In the genomic region with DNA sequence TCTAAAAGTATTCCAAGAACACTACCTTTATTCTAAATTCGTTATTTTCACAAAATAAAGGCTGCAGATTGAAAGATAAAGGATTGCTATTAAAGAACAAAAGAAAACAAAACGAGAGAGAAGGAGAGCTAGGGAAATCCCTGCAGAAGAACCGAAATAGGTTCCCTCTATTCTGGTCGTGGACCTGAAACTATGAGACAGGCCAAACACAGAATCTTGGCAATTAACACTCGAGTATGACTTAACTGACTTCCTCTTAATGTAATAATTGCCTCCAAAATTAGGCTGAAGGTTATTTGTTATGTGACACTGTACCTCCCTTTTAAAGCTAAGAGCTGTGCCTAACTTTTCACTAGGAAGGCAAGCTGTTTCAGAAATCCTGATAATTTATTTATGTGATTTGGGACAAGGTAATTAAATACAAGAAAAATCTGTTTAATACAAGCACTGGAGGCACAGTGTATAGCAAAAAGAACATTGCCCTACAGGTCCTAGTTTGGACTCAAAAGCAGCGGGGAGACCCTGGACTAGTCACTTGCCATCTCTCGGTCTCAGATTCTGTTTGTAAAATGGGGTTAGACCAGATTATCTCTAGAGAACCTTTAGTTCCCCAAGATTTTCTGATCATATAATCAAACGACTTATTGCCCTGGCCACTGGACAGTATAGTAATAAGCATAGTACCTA, we compare ENCODE assay signal across 18 cellular contexts. TPM values are rescaled to one million over a fixed set of nuclear protein-coding genes. Genes with fewer than 3 reads are reported as not detected.
DNase-seq lines count a peak whose midpoint lies in the region; ATAC-seq and TF ChIP-seq lines count a peak whose summit lies in the region.
"Had no signal": no experiment of that assay in that cellular context is flagged by ENCODE, and none has a peak within 500 bp of the region (broad histone marks: within the 10 kb centered on the region; RNA-seq: fewer than 3 reads in every experiment).

No MANE protein-coding gene starts in this region.

- peaks cover 20% of the 10 kb centered on the region for H3K4me1 Mint-ChIP-seq in activated T-cell treated with anti-CD3 and anti-CD28 coated beads, Interleukin-2, amount 50 U/mL, for 4 hours (ENCODE audit: low read depth)
- peaks cover 0 to 17% (median 3%) of the 10 kb centered on the region in 7 donors for H3K4me1 Mint-ChIP-seq in naive thymus-derived CD4-positive, alpha-beta T cell
- H3K4me1 Mint-ChIP-seq: endodermal cell had no signal

- H3K9me3 ChIP-seq in naive thymus-derived CD4-positive, alpha-beta T cell (ENCODE audit: control insufficient read depth in 2 of 3, low read length in 3 of 3): no peaks in the 10 kb centered on the region

- POLR2A ChIA-PET in naive thymus-derived CD4-positive, alpha-beta T cell (lab: Charles Lee): no interaction called here

- H3K36me3 ChIP-seq in naive thymus-derived CD4-positive, alpha-beta T cell (ENCODE audit: control insufficient read depth in 2 of 3, insufficient read depth in 3 of 3, low read length in 3 of 3): peaks cover 0 to 17% (median 0%) of the 10 kb centered on the region in 3 experiments

- no peaks in the 10 kb centered on the region for H3K27me3 Mint-ChIP-seq in activated T-cell treated with anti-CD3 and anti-CD28 coated beads, Interleukin-2, amount 50 U/mL, for 4 hours (ENCODE audit: low read depth)
- H3K27me3 Mint-ChIP-seq in naive thymus-derived CD4-positive, alpha-beta T cell: no peaks in the 10 kb centered on the region

- H3K4me3 ChIP-seq in naive thymus-derived CD4-positive, alpha-beta T cell (ENCODE audit: low read length): no peak overlapping the region
- no peak overlapping the region for H3K4me3 ChIP-seq in lower leg skin (ENCODE audit: low read depth, poor library complexity, severe bottlenecking)

- peaks cover 63% of the 10 kb centered on the region for H3K36me3 Mint-ChIP-seq in activated T-cell treated with anti-CD3 and anti-CD28 coated beads, Interleukin-2, amount 50 U/mL, for 4 hours (ENCODE audit: insufficient read depth)
- H3K36me3 Mint-ChIP-seq in naive thymus-derived CD4-positive, alpha-beta T cell: peaks cover 0 to 35% (median 28%) of the 10 kb centered on the region in 5 donors

- H3K4me3 Mint-ChIP-seq in activated T-cell treated with anti-CD3 and anti-CD28 coated beads, Interleukin-2, amount 50 U/mL, for 4 hours: peak overlapping the region; percentile 12
- H3K4me3 Mint-ChIP-seq in naive thymus-derived CD4-positive, alpha-beta T cell: no peak overlapping the region
- H3K4me3 Mint-ChIP-seq: endodermal cell, mesothelial cell of epicardium had no signal

- H3K27me3 ChIP-seq in naive thymus-derived CD4-positive, alpha-beta T cell (ENCODE audit: control insufficient read depth in 2 of 2, insufficient read depth in 2 of 2, low read length in 2 of 2): no peaks in the 10 kb centered on the region

- H3K4me1 ChIP-seq in naive thymus-derived CD4-positive, alpha-beta T cell (ENCODE audit: control insufficient read depth in 2 of 2, insufficient read depth in 2 of 2, low read length in 2 of 2): no peaks in the 10 kb centered on the region

- TF ChIP-seq POLR2A in lower leg skin (IDR thresholded peaks at IDR 0.05): no peak

- no peaks in the 10 kb centered on the region for H3K9me3 Mint-ChIP-seq in activated T-cell treated with anti-CD3 and anti-CD28 coated beads, Interleukin-2, amount 50 U/mL, for 4 hours
- no peaks in the 10 kb centered on the region for H3K9me3 Mint-ChIP-seq in naive thymus-derived CD4-positive, alpha-beta T cell
- H3K9me3 Mint-ChIP-seq: endodermal cell, mesothelial cell of epicardium had no signal

- DNase-seq in activated T-cell treated with anti-CD3 and anti-CD28 coated beads, Interleukin-2, amount 50 U/mL, for 4 hours: no peak
- no peak for DNase-seq in activated T-cell treated with anti-CD3 and anti-CD28 coated beads, Interleukin-2, amount 50 U/mL, for 48 hours
- DNase-seq in naive thymus-derived CD4-positive, alpha-beta T cell: no peak
- DNase-seq in middle frontal gyrus (ENCODE audit: extremely low spot score, low spot score): no peak
- no peak for DNase-seq in stimulated activated CD4-positive, alpha-beta T cell treated with anti-CD3 and anti-CD28 coated beads, Interleukin-2, amount 100 ng/mL, for 24 hours
- no peak for DNase-seq in lower leg skin (ENCODE audit: low spot score in 2 of 2)
- DNase-seq: ACHN; activated naive CD4-positive, alpha-beta T cell treated with Interleukin-2 at 50 U/mL for 16 hours; central memory CD4-positive, alpha-beta T cell; endodermal cell; foreskin melanocyte; NCI-H187; NCI-H524; small intestine; substantia nigra had no signal

- TF ChIP-seq CTCF in lower leg skin (IDR thresholded peaks at IDR 0.05): no peak

- ATAC-seq in activated T-cell treated with anti-CD3 and anti-CD28 coated beads, Interleukin-2, amount 50 U/mL, for 4 hours: no peak
- peak; percentile 72 for ATAC-seq in GM19351 (IDR thresholded peaks at IDR 0.05; ENCODE audit: unreplicated experiment)
- peak; percentile 58 for ATAC-seq in HG03442 (IDR thresholded peaks at IDR 0.05; ENCODE audit: unreplicated experiment)
- ATAC-seq in naive thymus-derived CD4-positive, alpha-beta T cell: peak; percentile 6

- WGBS in lower leg skin, 2 donors: 71 to 72% methylated on average over 8 of the region's 8 CpGs

- no peak overlapping the region for H3K27ac ChIP-seq in naive thymus-derived CD4-positive, alpha-beta T cell (ENCODE audit: low read depth, low read length)

- CTCF ChIA-PET in naive thymus-derived CD4-positive, alpha-beta T cell (lab: Charles Lee): interaction anchor here (0.6 kb wide), 1 partner anchor 161 kb away, joined by 3 read pairs; no protein-coding TSS in a partner anchor

- H3K27ac Mint-ChIP-seq in naive thymus-derived CD4-positive, alpha-beta T cell: no peak overlapping the region
- H3K27ac Mint-ChIP-seq: endodermal cell, mesothelial cell of epicardium had no signal

- intact Hi-C loops in naive thymus-derived CD4-positive, alpha-beta T cell (cut with micrococcal nuclease): loop anchor here in 1 of 2 donors (1.0 kb wide), 1 partner anchor 8 kb away; no protein-coding TSS in a partner anchor
- intact Hi-C loops in lower leg skin (cut with DNase I; ENCODE audit: low total_unique reads): no loop called here

RNA-seq across cellular contexts. Expression of gene NAMPT, which starts 11.6 kb away (rescaled TPM):
- 1,000 to 10,000 TPM; 1,116 to 1,426 (median 1,121) TPM for total RNA-seq in activated T-cell treated with anti-CD3 and anti-CD28 coated beads, Interleukin-2, amount 50 U/mL, for 4 hours
- total RNA-seq in naive thymus-derived CD4-positive, alpha-beta T cell: 100 to 1,000 TPM in 2 of 5 experiments, 10 to 100 TPM in 3; 22.2 to 731 (median 88.7) TPM
- 10 to 100 TPM; 13.9 to 18.9 TPM for polyA plus RNA-seq in naive thymus-derived CD4-positive, alpha-beta T cell
- 100 to 1,000 TPM in 3 of 4 donors, 10 to 100 TPM in 1; 94.9 to 170 (median 114) TPM for total RNA-seq in lower leg skin

Comparison
In these comparisons a context has a peak if more than half of its experiments do, and no peak if none do; other contexts are left out.
1. ATAC-seq: peak in GM19351 (single experiment), HG03442 (single experiment) and naive thymus-derived CD4-positive, alpha-beta T cell (single experiment); none in activated T-cell treated with anti-CD3 and anti-CD28 coated beads, Interleukin-2, amount 50 U/mL, for 4 hours (0 of 2).